Comparison of ENCODE assay signal across 11 cellular contexts in the genomic region with DNA sequence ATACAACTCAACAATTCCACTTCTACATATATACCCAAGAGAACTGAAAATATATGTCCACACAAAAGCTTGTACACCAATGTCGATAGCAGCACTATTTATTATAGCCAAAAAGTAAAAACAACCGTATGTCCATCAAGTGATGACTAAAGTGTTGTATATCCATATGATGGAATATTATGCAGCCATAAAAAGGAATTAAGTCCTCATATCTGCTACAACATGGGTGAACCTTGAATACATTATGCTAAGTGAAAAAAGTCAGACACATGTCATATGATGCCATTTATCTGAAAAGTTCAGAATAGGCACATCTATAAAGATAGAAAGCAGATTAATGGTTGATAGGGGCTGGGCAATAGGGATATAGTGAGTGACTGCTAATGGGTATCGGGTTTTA.
"Had no signal": no experiment of that assay in that cellular context is flagged by ENCODE, and none has a peak within 500 bp of the region (broad histone marks: within the 10 kb centered on the region; RNA-seq: fewer than 3 reads in every experiment).

No MANE protein-coding gene starts in this region.

- H3K9ac ChIP-seq: KMS-11 had no signal

- FAIRE-seq: H1, H54, HTR-8/SVneo had no signal

- H3K9me3 Mint-ChIP-seq: GM23338, HFFc6 had no signal

- H2AFZ ChIP-seq: GM23338 had no signal

- H3K4me2 ChIP-seq: GM23338, KMS-11 had no signal

- ATAC-seq: GM23338 had no signal

- H3K4me1 Mint-ChIP-seq: GM23338 had no signal

- H3K27ac ChIP-seq: KMS-11 had no signal

- DNase-seq: H9, HCEC 1CT, HFFc6, IMR-90, Karpas-422, KBM-7 had no signal

- H3K4me3 Mint-ChIP-seq: GM23338, H9, HFFc6 had no signal

- H3K4me3 ChIP-seq: GM23338 had no signal

- H3K27ac Mint-ChIP-seq: GM23338, H9, HFFc6 had no signal
